Comparison of ENCODE assay signal across 22 cellular contexts in genomic region chr21:32802954-32803353, GRCh38.
"Had no signal": no experiment of that assay in that cellular context is flagged by ENCODE, and none has a peak within 500 bp of the region (broad histone marks: within the 10 kb centered on the region; RNA-seq: fewer than 3 reads in every experiment).

No MANE protein-coding gene starts in this region.

- FAIRE-seq: HepG2, K562 had no signal

- H3K27ac ChIP-seq: KMS-11, RWPE1, SJCRH30 had no signal

- H3K9me3 Mint-ChIP-seq: IgD-negative memory B cell had no signal

- DNase-seq: MM.1S, NCI-H1092 treated with DMSO at 0.1 percent for 48 hours, NCI-H1436, NCI-H187, NCI-H2029, NCI-H2081 treated with DMSO at 0.1 percent for 48 hours, NCI-H2171, NCI-H226, NCI-H446, NCI-H510A, NCI-H524 treated with DMSO at 0.1 percent for 48 hours, NCI-H69, NCI-H774, PC-3, SHP77 treated with DMSO at 0.1 percent for 48 hours, SJCRH30, SW 1271 had no signal

- H3K4me1 ChIP-seq: SJCRH30 had no signal

- H3K4me2 ChIP-seq: KMS-11 had no signal

- H3K27me3 Mint-ChIP-seq: IgD-negative memory B cell had no signal

- H3K27ac Mint-ChIP-seq: IgD-negative memory B cell had no signal

- H3K9ac ChIP-seq: KMS-11 had no signal

- H3K9me3 ChIP-seq: SJCRH30 had no signal

- H3K27me3 ChIP-seq: SJCRH30 had no signal

- H3K36me3 ChIP-seq: SJCRH30 had no signal

- H3K4me3 ChIP-seq: K562, SJCRH30 had no signal

- H3K4me3 Mint-ChIP-seq: IgD-negative memory B cell had no signal
